Comparison of ENCODE assay signal across 20 cellular contexts in the genomic region with DNA sequence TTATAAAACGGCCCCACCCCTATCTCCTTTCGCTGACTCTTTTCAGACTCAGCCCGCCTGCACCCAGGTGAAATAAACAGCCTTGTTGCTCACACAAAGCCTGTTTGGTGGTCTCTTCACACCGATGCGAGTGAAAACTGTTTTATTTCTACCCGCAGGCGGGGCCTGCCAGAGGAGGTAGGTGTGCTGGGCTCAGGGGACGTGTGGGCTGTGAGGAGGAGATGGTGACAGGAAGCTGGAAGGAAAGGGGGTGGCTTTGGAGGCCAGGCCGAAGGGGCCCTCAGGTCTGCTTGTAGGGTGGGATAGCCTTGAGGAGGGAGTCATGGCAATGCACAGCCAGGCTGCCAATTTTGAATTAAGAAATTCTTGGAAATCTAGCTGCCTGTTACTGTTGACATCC. TPM values are rescaled to one million over a fixed set of nuclear protein-coding genes. Genes with fewer than 3 reads are reported as not detected.
"Had no signal": no experiment of that assay in that cellular context is flagged by ENCODE, and none has a peak within 500 bp of the region (broad histone marks: within the 10 kb centered on the region; RNA-seq: fewer than 3 reads in every experiment).

No MANE protein-coding gene starts in this region.

- H3K9ac ChIP-seq: parathyroid adenoma had no signal

- H3K4me3 ChIP-seq: mucosa of descending colon, sigmoid colon had no signal

- H3K4me1 ChIP-seq: foreskin keratinocyte, parathyroid adenoma, sigmoid colon had no signal

- H3K27me3 ChIP-seq: foreskin keratinocyte, neutrophil, sigmoid colon had no signal

- H3K27ac ChIP-seq: foreskin keratinocyte, neutrophil, parathyroid adenoma, sigmoid colon had no signal

- H3K9me3 ChIP-seq: neutrophil had no signal

- ATAC-seq: foreskin keratinocyte; left ventricle myocardium superior; mucosa of descending colon; stimulated activated naive B cell treated with anti-CD40 and anti-IgM and Interleukin-4, amounts not matched to agents 10 μg/mL and 1 μg/mL and 100 μg/mL, for 72 hours had no signal

- DNase-seq: activated CD4-positive, alpha-beta T cell treated with anti-CD3 and anti-CD28 coated beads, Interleukin-2, amount 50 U/mL, for 48 hours; activated naive CD4-positive, alpha-beta T cell treated with Interleukin-2 at 50 U/mL for 16 hours; activated naive CD8-positive, alpha-beta T cell treated with anti-CD3 and anti-CD28 coated beads, Interleukin-2, amount 10 ng/mL, durations not matched to agents 7 days and 5 days; activated T-cell treated with anti-CD3 and anti-CD28 coated beads, Interleukin-2, amount 50 U/mL, for 24 hours; amygdala; caudate nucleus; foreskin keratinocyte; hippocampal formation; kidney; left ventricle myocardium superior; mucosa of descending colon; naive B cell; sigmoid colon; stimulated activated naive B cell treated with anti-CD40 and anti-IgM and Interleukin-4, amounts not matched to agents 10 μg/mL and 1 μg/mL and 100 μg/mL, for 72 hours had no signal

RNA-seq across cellular contexts. Expression of a gene that starts 21.3 kb away (rescaled TPM):
- total RNA-seq: activated naive CD8-positive, alpha-beta T cell treated with anti-CD3 and anti-CD28 coated beads, Interleukin-2, amount 10 ng/mL, durations not matched to agents 7 days and 5 days; epithelial cell of proximal tubule; foreskin keratinocyte; left ventricle myocardium superior had no signal
- polyA plus RNA-seq: fibroblast of lung, foreskin keratinocyte had no signal

RNA-seq across cellular contexts. Expression of a gene that starts 32.0 kb away (rescaled TPM):
- total RNA-seq: activated naive CD8-positive, alpha-beta T cell treated with anti-CD3 and anti-CD28 coated beads, Interleukin-2, amount 10 ng/mL, durations not matched to agents 7 days and 5 days; activated T-helper 2 cell treated with anti-CD3 and anti-CD28 coated beads, Interferon-gamma antibody, Interleukin-2, Interleukin-4, amounts not matched to agents 10 μg/mL and 5 μg/mL and 100 μg/mL, durations not matched to agents 14 hours and 24 hours and 36 hours; epithelial cell of proximal tubule; fibroblast of lung; foreskin keratinocyte; left ventricle myocardium superior; sigmoid colon; urinary bladder had no signal
- polyA plus RNA-seq: fibroblast of lung, foreskin keratinocyte had no signal

RNA-seq across cellular contexts. Expression of a gene that starts 42.4 kb away (rescaled TPM):
- total RNA-seq: activated naive CD8-positive, alpha-beta T cell treated with anti-CD3 and anti-CD28 coated beads, Interleukin-2, amount 10 ng/mL, durations not matched to agents 7 days and 5 days; activated T-helper 2 cell treated with anti-CD3 and anti-CD28 coated beads, Interferon-gamma antibody, Interleukin-2, Interleukin-4, amounts not matched to agents 10 μg/mL and 5 μg/mL and 100 μg/mL, durations not matched to agents 14 hours and 24 hours and 36 hours; epithelial cell of proximal tubule; fibroblast of lung; foreskin keratinocyte; left ventricle myocardium superior; urinary bladder had no signal
- polyA plus RNA-seq: fibroblast of lung, foreskin keratinocyte had no signal
